Comparison of ENCODE assay signal across 9 cellular contexts in the genomic region with DNA sequence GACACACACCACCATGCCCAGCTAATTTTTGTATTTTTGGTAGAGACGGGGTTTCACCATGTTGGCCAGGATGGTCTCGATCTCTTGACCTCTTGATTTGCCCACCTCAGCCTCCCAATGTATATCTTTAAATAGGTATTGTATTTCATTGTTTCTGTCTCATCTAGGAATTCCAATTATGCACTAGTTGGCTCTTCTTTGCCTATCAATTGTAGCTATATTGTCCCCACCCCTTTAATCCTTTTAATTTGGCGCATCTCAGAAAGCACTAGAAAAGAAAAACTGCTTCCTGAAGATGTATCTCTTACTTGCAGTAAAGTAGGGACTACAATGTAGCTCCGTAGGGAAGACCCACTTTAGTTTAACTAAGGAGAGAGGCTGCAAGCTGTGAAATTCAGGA.
"Had no signal": no experiment of that assay in that cellular context is flagged by ENCODE, and none has a peak within 500 bp of the region (broad histone marks: within the 10 kb centered on the region; RNA-seq: fewer than 3 reads in every experiment).

No MANE protein-coding gene starts in this region.

- H3K27ac ChIP-seq: GM23248 had no signal

- DNase-seq: GM23248, GOT3, H7, H9, HCEC 1CT, HFFc6 had no signal

- ATAC-seq: GM23338, HCT116 had no signal

- H3K4me3 ChIP-seq: GM23248, GM23338, HAP-1 had no signal

- H3K4me3 Mint-ChIP-seq: GM23338, H9, HFFc6 had no signal

- H3K9me3 Mint-ChIP-seq: GM23338, H9, HFFc6 had no signal

- H3K36me3 ChIP-seq: HAP-1 had no signal

- H3K27ac Mint-ChIP-seq: GM23338, H9, HFFc6 had no signal

- H3K9me3 ChIP-seq: HAP-1 had no signal
